Comparison of ENCODE assay signal across 18 cellular contexts in genomic region chr13:98275711-98276171, GRCh38.
A peak's percentile ranks its signal among the peaks of the same experiment; 100 is the strongest.
DNase-seq lines count a peak whose midpoint lies in the region; ATAC-seq and TF ChIP-seq lines count a peak whose summit lies in the region.
"Had no signal": no experiment of that assay in that cellular context is flagged by ENCODE, and none has a peak within 500 bp of the region (broad histone marks: within the 10 kb centered on the region; RNA-seq: fewer than 3 reads in every experiment).

No MANE protein-coding gene starts in this region.

- peaks cover 13% of the 10 kb centered on the region for H3K79me1 ChIP-seq in mesenchymal stem cell (replicated peaks; ENCODE audit: low read length, poor library complexity, severe bottlenecking)

- H3K9me3 Mint-ChIP-seq in brain = no peaks in the 10 kb centered on the region
- no peaks in the 10 kb centered on the region for H3K9me3 Mint-ChIP-seq in endothelial cell (ENCODE audit: unreplicated experiment)
- H3K9me3 Mint-ChIP-seq: activated CD8-positive, alpha-beta T cell treated with anti-CD3 and anti-CD28 coated beads for 36 hours; activated T-cell treated with anti-CD3 and anti-CD28 coated beads, Interleukin-2, amount 50 U/mL, for 72 hours; effector memory CD8-positive, alpha-beta T cell; stimulated activated effector memory CD8-positive, alpha-beta T cell treated with anti-CD3 and anti-CD28 coated beads, Interleukin-12 subunit alpha, Interleukin-12 subunit beta, amount 100 ng/mL, for 72 hours had no signal

- no peak overlapping the region for H3K4me2 ChIP-seq in mesenchymal stem cell (ENCODE audit: low read length, poor library complexity, severe bottlenecking)
- H3K4me2 ChIP-seq: PC-9 had no signal

- H2BK12ac ChIP-seq in mesenchymal stem cell (ENCODE audit: low read length in 2 of 2) = no peak overlapping the region

- H3K27me3 Mint-ChIP-seq in brain (no peaks in the 10 kb centered on the region), endothelial cell (ENCODE audit: unreplicated experiment) (peaks cover 3% of the 10 kb centered on the region)

- peak overlapping the region; percentile 24 for H3K27ac ChIP-seq in cardiac muscle cell
- H3K27ac ChIP-seq in left ventricle myocardium inferior (replicated peaks) = no peak overlapping the region
- H3K27ac ChIP-seq in mesenchymal stem cell (ENCODE audit: low read length, poor library complexity, severe bottlenecking) = peak overlapping the region; percentile 86
- H3K27ac ChIP-seq: foreskin keratinocyte, neutrophil, PC-9, tibial nerve had no signal

- H3K4me3 Mint-ChIP-seq in brain (peak overlapping the region; percentile 4 to 58 (median 33)), endothelial cell (ENCODE audit: unreplicated experiment) (no peak overlapping the region)
- H3K4me3 Mint-ChIP-seq: activated CD8-positive, alpha-beta T cell treated with anti-CD3 and anti-CD28 coated beads for 36 hours; activated T-cell treated with anti-CD3 and anti-CD28 coated beads, Interleukin-2, amount 50 U/mL, for 72 hours; effector memory CD8-positive, alpha-beta T cell; stimulated activated effector memory CD8-positive, alpha-beta T cell treated with anti-CD3 and anti-CD28 coated beads, Interleukin-12 subunit alpha, Interleukin-12 subunit beta, amount 100 ng/mL, for 72 hours had no signal

- H3K36me3 Mint-ChIP-seq in brain (peaks cover 3% of the 10 kb centered on the region), endothelial cell (ENCODE audit: low read depth, unreplicated experiment) (no peaks in the 10 kb centered on the region)
- H3K36me3 Mint-ChIP-seq: stimulated activated effector memory CD8-positive, alpha-beta T cell treated with anti-CD3 and anti-CD28 coated beads, Interleukin-12 subunit alpha, Interleukin-12 subunit beta, amount 100 ng/mL, for 72 hours had no signal

- no peak for TF ChIP-seq CTCF in cardiac muscle cell (IDR thresholded peaks at IDR 0.05; ENCODE audit: low read depth, low read length)
- no peak for TF ChIP-seq CTCF in left ventricle myocardium inferior (IDR thresholded peaks at IDR 0.05; ENCODE audit: borderline replicate concordance)
- TF ChIP-seq CTCF in brain (conservative IDR thresholded peaks at IDR 0.05) = no peak
- TF ChIP-seq CTCF in endothelial cell (IDR thresholded peaks at IDR 0.05; ENCODE audit: unreplicated experiment) = no peak

- H3K9ac ChIP-seq in mesenchymal stem cell (ENCODE audit: low read length) = no peak overlapping the region

- no peak overlapping the region for H3K4ac ChIP-seq in mesenchymal stem cell (ENCODE audit: low read depth in 1 of 2, low read length in 2 of 2)

- no peak for ATAC-seq in HG03520 (IDR thresholded peaks at IDR 0.05; ENCODE audit: unreplicated experiment)
- ATAC-seq: activated CD8-positive, alpha-beta T cell treated with anti-CD3 and anti-CD28 coated beads for 36 hours; activated T-cell treated with anti-CD3 and anti-CD28 coated beads, Interleukin-2, amount 50 U/mL, for 72 hours; effector memory CD8-positive, alpha-beta T cell; foreskin keratinocyte; stimulated activated effector memory CD8-positive, alpha-beta T cell treated with anti-CD3 and anti-CD28 coated beads, Interleukin-12 subunit alpha, Interleukin-12 subunit beta, amount 100 ng/mL, for 72 hours had no signal

- H3K36me3 ChIP-seq in cardiac muscle cell (no peaks in the 10 kb centered on the region), left ventricle myocardium inferior (no peaks in the 10 kb centered on the region), mesenchymal stem cell (ENCODE audit: control insufficient read depth in 1 of 2, insufficient read depth in 2 of 2, low read depth in 1 of 2, low read length in 2 of 2) (no peaks in the 10 kb centered on the region)
- H3K36me3 ChIP-seq: neutrophil, tibial nerve had no signal

- 11% methylated on average over 2 of the region's 2 CpGs for WGBS in mesenchymal stem cell

- H3K18ac ChIP-seq in mesenchymal stem cell (ENCODE audit: low read depth in 1 of 2, low read length in 2 of 2) = peak overlapping the region in 1 of 2 experiments; percentile 80

- H3K4me1 ChIP-seq in cardiac muscle cell (ENCODE audit: low read depth) (peaks cover 28% of the 10 kb centered on the region), left ventricle myocardium inferior (peaks cover 4% of the 10 kb centered on the region), mesenchymal stem cell (ENCODE audit: control insufficient read depth, insufficient read depth, low read depth, low read length) (peaks cover 22% of the 10 kb centered on the region)
- H3K4me1 ChIP-seq: foreskin keratinocyte had no signal

- no peak overlapping the region for H2AK5ac ChIP-seq in mesenchymal stem cell (ENCODE audit: low read length, severe bottlenecking)

- H3K4me1 Mint-ChIP-seq in brain (peaks cover 85% of the 10 kb centered on the region), endothelial cell (ENCODE audit: unreplicated experiment) (peaks cover 47% of the 10 kb centered on the region)

- no peak overlapping the region for H4K8ac ChIP-seq in mesenchymal stem cell (ENCODE audit: low read length)

- no peaks in the 10 kb centered on the region for H3K9me3 ChIP-seq in cardiac muscle cell (ENCODE audit: low read depth)
- H3K9me3 ChIP-seq in left ventricle myocardium inferior (replicated peaks) = no peaks in the 10 kb centered on the region
- H3K9me3 ChIP-seq in mesenchymal stem cell (ENCODE audit: control insufficient read depth, low read length) = no peaks in the 10 kb centered on the region
- H3K9me3 ChIP-seq: neutrophil, tibial nerve had no signal

- H2BK120ac ChIP-seq in mesenchymal stem cell (ENCODE audit: low read depth, low read length) = no peak overlapping the region

- H3K14ac ChIP-seq in mesenchymal stem cell (ENCODE audit: low read length in 2 of 2) = no peak overlapping the region

- H2BK15ac ChIP-seq in mesenchymal stem cell (ENCODE audit: low read depth, poor library complexity, severe bottlenecking) = no peak overlapping the region

- peak in 1 of 2 donors; percentile 62 for DNase-seq in cardiac muscle cell (ENCODE audit: low read depth in 1 of 2, low spot score in 1 of 2)
- no peak for DNase-seq in left ventricle myocardium inferior
- peak; percentile 85 for DNase-seq in mesenchymal stem cell
- no peak for DNase-seq in epidermal melanocyte (ENCODE audit: insufficient read length, low spot score)
- DNase-seq in endothelial cell (ENCODE audit: low spot score) = no peak
- no peak for DNase-seq in AML-193 (lab: John Stamatoyannopoulos, UW)
- DNase-seq: activated CD8-positive, alpha-beta T cell treated with anti-CD3 and anti-CD28 coated beads for 36 hours; activated T-cell treated with anti-CD3 and anti-CD28 coated beads, Interleukin-2, amount 50 U/mL, for 72 hours; central memory CD4-positive, alpha-beta T cell; effector memory CD8-positive, alpha-beta T cell; foreskin keratinocyte; NCI-H1105; PC-9 had no signal

- H4K91ac ChIP-seq in mesenchymal stem cell (ENCODE audit: low read length) = no peak overlapping the region

- H2AFZ ChIP-seq in mesenchymal stem cell (ENCODE audit: low read depth, low read length) = no peak overlapping the region
- H2AFZ ChIP-seq: PC-9 had no signal

- intact Hi-C loops in left ventricle myocardium inferior (cut with micrococcal nuclease) = no loop called here

- H2BK5ac ChIP-seq in mesenchymal stem cell (ENCODE audit: low read depth, low read length, poor library complexity, severe bottlenecking) = no peak overlapping the region

- H3K4me3 ChIP-seq in cardiac muscle cell (no peak overlapping the region), left ventricle myocardium inferior (no peak overlapping the region), mesenchymal stem cell (ENCODE audit: insufficient read depth in 1 of 2, low read depth in 1 of 2, low read length in 2 of 2) (no peak overlapping the region)
- H3K4me3 ChIP-seq: PC-9, tibial nerve had no signal

- H3K23ac ChIP-seq in mesenchymal stem cell (ENCODE audit: low read length in 2 of 2) = no peak overlapping the region

- H3K27me3 ChIP-seq in cardiac muscle cell = no peaks in the 10 kb centered on the region
- H3K27me3 ChIP-seq in left ventricle myocardium inferior (ENCODE audit: low read depth) = no peaks in the 10 kb centered on the region
- H3K27me3 ChIP-seq in mesenchymal stem cell (ENCODE audit: control insufficient read depth in 1 of 2, insufficient read depth in 1 of 2, low read length in 2 of 2) = no peaks in the 10 kb centered on the region
- H3K27me3 ChIP-seq: foreskin keratinocyte, tibial nerve had no signal

- H3K27ac Mint-ChIP-seq in brain (peak overlapping the region; percentile 33 to 90 (median 80)), endothelial cell (ENCODE audit: unreplicated experiment) (no peak overlapping the region)
- H3K27ac Mint-ChIP-seq: activated CD8-positive, alpha-beta T cell treated with anti-CD3 and anti-CD28 coated beads for 36 hours; activated T-cell treated with anti-CD3 and anti-CD28 coated beads, Interleukin-2, amount 50 U/mL, for 72 hours; effector memory CD8-positive, alpha-beta T cell; stimulated activated effector memory CD8-positive, alpha-beta T cell treated with anti-CD3 and anti-CD28 coated beads, Interleukin-12 subunit alpha, Interleukin-12 subunit beta, amount 100 ng/mL, for 72 hours had no signal
